Comparison of ENCODE assay signal across 12 cellular contexts in genomic region chr4:156931267-156931666, GRCh38. TPM values are rescaled to one million over a fixed set of nuclear protein-coding genes. Genes with fewer than 3 reads are reported as not detected.
DNase-seq lines count a peak whose midpoint lies in the region; ATAC-seq and TF ChIP-seq lines count a peak whose summit lies in the region.
"Had no signal": no experiment of that assay in that cellular context is flagged by ENCODE, and none has a peak within 500 bp of the region (broad histone marks: within the 10 kb centered on the region; RNA-seq: fewer than 3 reads in every experiment).

No MANE protein-coding gene starts in this region.

- H3K27ac Mint-ChIP-seq in MCF 10A (ENCODE audit: low read depth, unreplicated experiment) = peak overlapping the region; percentile 86
- H3K27ac Mint-ChIP-seq: activated naive CD8-positive, alpha-beta T cell had no signal

- no TSS peak for BruUV-seq in MCF 10A (replicated peaks; lab: Mats Ljungman, UMichigan)

- H3K4me1 Mint-ChIP-seq in MCF 10A (ENCODE audit: insufficient read depth, unreplicated experiment) = peaks cover 35% of the 10 kb centered on the region

- intact Hi-C loops in MCF 10A (cut with micrococcal nuclease) (loop anchor here (1.0 kb wide), 4 partner anchors 18 to 455 kb away; no protein-coding TSS in a partner anchor), lower lobe of right lung (cut with DNase I) (no loop called here), Right ventricle myocardium inferior (cut with DNase I) (no loop called here)

- CTCF ChIA-PET in AG04450 (lab: Charles Lee) = no interaction called here
- CTCF ChIA-PET in MCF 10A (lab: Yijun Ruan, JAX) = interaction anchor here (0.6 to 1.4 kb wide), 4 partner anchors 15 to 41 kb away, joined by 3 to 4 read pairs (median 4); no protein-coding TSS in a partner anchor

- H3K27ac ChIP-seq in AG04450 (ENCODE audit: low read depth, low read length) (no peak overlapping the region), lower lobe of right lung (no peak overlapping the region)
- H3K27ac ChIP-seq: BLaER1 treated with 17β-estradiol and CSF1 and Interleukin-3, amounts not matched to agents 10 nM and 100 nM; heart left ventricle had no signal

- peaks cover 7% of the 10 kb centered on the region for H3K9me3 Mint-ChIP-seq in MCF 10A (ENCODE audit: unreplicated experiment)

- H3K27me3 ChIP-seq in AG04450 (ENCODE audit: control insufficient read depth, insufficient read depth, low read length) (no peaks in the 10 kb centered on the region), lower lobe of right lung (ENCODE audit: low read depth) (no peaks in the 10 kb centered on the region), H7 (ENCODE audit: control insufficient read depth, insufficient read depth, low read length) (no peaks in the 10 kb centered on the region)
- H3K27me3 ChIP-seq: BLaER1 treated with 17β-estradiol and CSF1 and Interleukin-3, amounts not matched to agents 10 nM and 100 nM; heart left ventricle had no signal

- TF ChIP-seq RAD21 in Ishikawa (IDR thresholded peaks at IDR 0.05; ENCODE audit: low read depth) = no peak

- peak; percentile 77 to 91 for ATAC-seq in lower lobe of right lung
- ATAC-seq in HG02571 (IDR thresholded peaks at IDR 0.05; ENCODE audit: unreplicated experiment) = no peak
- ATAC-seq in Right ventricle myocardium inferior = no peak
- ATAC-seq: heart left ventricle had no signal

- H3K4me3 ChIP-seq in AG04450 (ENCODE audit: low read depth, low read length) (no peak overlapping the region), lower lobe of right lung (no peak overlapping the region), H7 (ENCODE audit: insufficient read depth, low read depth, low read length) (no peak overlapping the region)
- H3K4me3 ChIP-seq: BLaER1 treated with 17β-estradiol and CSF1 and Interleukin-3, amounts not matched to agents 10 nM and 100 nM; heart left ventricle had no signal

- peak; percentile 36 for DNase-seq in AG04450 (ENCODE audit: low read depth, low spot score)
- DNase-seq in MCF 10A (ENCODE audit: unreplicated experiment) = peak; percentile 95
- no peak for DNase-seq in lower lobe of right lung
- DNase-seq in AML-193 (lab: John Stamatoyannopoulos, UW) = no peak
- DNase-seq in H7 = no peak
- no peak for DNase-seq in Right ventricle myocardium inferior (ENCODE audit: missing footprints)
- DNase-seq: heart left ventricle, NCI-H524 had no signal

- H3K36me3 ChIP-seq in lower lobe of right lung (no peaks in the 10 kb centered on the region), H7 (replicated peaks; ENCODE audit: control insufficient read depth, insufficient read depth, low read length) (no peaks in the 10 kb centered on the region)
- H3K36me3 ChIP-seq: BLaER1 treated with 17β-estradiol and CSF1 and Interleukin-3, amounts not matched to agents 10 nM and 100 nM; heart left ventricle had no signal

- no peak overlapping the region for H3K4me3 Mint-ChIP-seq in MCF 10A (ENCODE audit: unreplicated experiment)
- H3K4me3 Mint-ChIP-seq: activated naive CD8-positive, alpha-beta T cell had no signal

- TF ChIP-seq EP300 in Ishikawa (IDR thresholded peaks at IDR 0.05; ENCODE audit: borderline replicate concordance) = peak; percentile 92

- H3K4me1 ChIP-seq in lower lobe of right lung = no peaks in the 10 kb centered on the region
- H3K4me1 ChIP-seq: BLaER1 treated with 17β-estradiol and CSF1 and Interleukin-3, amounts not matched to agents 10 nM and 100 nM had no signal

- TF ChIP-seq CTCF in AG04450 (IDR thresholded peaks at IDR 0.05; ENCODE audit: low read depth, low read length) (no peak), MCF 10A (IDR thresholded peaks at IDR 0.05; ENCODE audit: unreplicated experiment) (no peak), lower lobe of right lung (IDR thresholded peaks at IDR 0.05) (no peak)

- no peaks in the 10 kb centered on the region for H3K27me3 Mint-ChIP-seq in MCF 10A (ENCODE audit: insufficient read depth, unreplicated experiment)
- H3K27me3 Mint-ChIP-seq: activated naive CD8-positive, alpha-beta T cell had no signal

- peaks cover 8% of the 10 kb centered on the region for H3K9me3 ChIP-seq in AG04450 (ENCODE audit: control insufficient read depth, insufficient read depth, low read length)
- H3K9me3 ChIP-seq in lower lobe of right lung = peaks cover 6% of the 10 kb centered on the region

- H3K36me3 Mint-ChIP-seq in MCF 10A (ENCODE audit: insufficient read depth, unreplicated experiment) = peaks cover 16% of the 10 kb centered on the region
- H3K36me3 Mint-ChIP-seq: activated naive CD8-positive, alpha-beta T cell had no signal

- POLR2A ChIA-PET in AG04450 (lab: Yijun Ruan, JAX) = interaction anchor here (0.8 kb wide), 1 partner anchor 31 kb away, joined by 3 read pairs; no protein-coding TSS in a partner anchor
- POLR2A ChIA-PET in MCF 10A (lab: Yijun Ruan, JAX) = interaction anchor here (0.6 to 2.9 kb wide), 23 partner anchors 9 to 359 kb away, joined by 3 to 15 read pairs (median 4); no protein-coding TSS in a partner anchor

TF ChIP-seq in Ishikawa, 13 proteins besides CTCF, POLR2A, EP300 and RAD21:
- peak; percentile 80; the same call in 1 of the 2 replicates for TF ChIP-seq FOXM1 (IDR thresholded peaks at IDR 0.05; ENCODE audit: borderline replicate concordance, low read depth)
- no peak for TF ChIP-seq USF1 (IDR thresholded peaks at IDR 0.05)
- peak; percentile 85 for TF ChIP-seq TCF12 (IDR thresholded peaks at IDR 0.05; ENCODE audit: low read depth)
- TF ChIP-seq MAX (IDR thresholded peaks at IDR 0.05) = peak; percentile 73
- TF ChIP-seq TEAD4 (IDR thresholded peaks at IDR 0.05) = 0 out of 2 replicates have a peak, but pooled peaks have one; percentile 39
- peak; percentile 78 for TF ChIP-seq CEBPB (IDR thresholded peaks at IDR 0.05)
- peak; percentile 93 for TF ChIP-seq NFIC (IDR thresholded peaks at IDR 0.05)
- no peak for TF ChIP-seq YY1 (IDR thresholded peaks at IDR 0.05; ENCODE audit: low read depth)
- no peak for TF ChIP-seq TAF1 (IDR thresholded peaks at IDR 0.05; ENCODE audit: low read depth)

RNA-seq across cellular contexts. Expression of gene PDGFC, which starts 40.3 kb away (rescaled TPM):
- polyA plus RNA-seq in AG04450 (2011; rRNA removed) = 66.8 and 72.7 TPM in 2 replicates
- polyA minus RNA-seq in AG04450 (2011; rRNA and poly(A)+ RNA removed) = 90.2 and 126 TPM in 2 replicates
- 74.8 and 83.7 TPM in 2 replicates for total RNA-seq in MCF 10A (2022)
- 30.6 TPM for total RNA-seq in lower lobe of right lung
- 5.1 and 6.5 TPM in 2 replicates for total RNA-seq in H7 (2014; rRNA removed; shearing (Covaris generic))
- 12.6 TPM for total RNA-seq in Right ventricle myocardium inferior

Comparison
In these comparisons a context has a peak if more than half of its experiments do, and no peak if none do; other contexts are left out.
1. DNase-seq: peak in AG04450 (single experiment) and MCF 10A (single experiment); none in lower lobe of right lung (single experiment), AML-193 (0 of 2), H7 (single experiment) and Right ventricle myocardium inferior (single experiment).
2. ATAC-seq: peak in lower lobe of right lung (2 of 2); none in HG02571 (single experiment) and Right ventricle myocardium inferior (single experiment).